Comparison of ENCODE assay signal across 13 cellular contexts in genomic region chr7:50312589-50313162, GRCh38. TPM values are rescaled to one million over a fixed set of nuclear protein-coding genes. Genes with fewer than 3 reads are reported as not detected.
DNase-seq lines count a peak whose midpoint lies in the region; ATAC-seq and TF ChIP-seq lines count a peak whose summit lies in the region.
"Had no signal": no experiment of that assay in that cellular context is flagged by ENCODE, and none has a peak within 500 bp of the region (broad histone marks: within the 10 kb centered on the region; RNA-seq: fewer than 3 reads in every experiment).

No MANE protein-coding gene starts in this region.

- no peaks in the 10 kb centered on the region for H3K27me3 ChIP-seq in CD4-positive, alpha-beta T cell (ENCODE audit: control insufficient read depth, insufficient read depth, low read length)
- H3K27me3 ChIP-seq in KMS-11 (ENCODE audit: insufficient read depth, low read depth) = no peaks in the 10 kb centered on the region

- peaks cover 59% of the 10 kb centered on the region for H3K4me1 ChIP-seq in KMS-11 (ENCODE audit: low read depth, poor library complexity, severe bottlenecking)
- H3K4me1 ChIP-seq: Caco-2, psoas muscle had no signal

- POLR2A ChIA-PET in CD4-positive, alpha-beta T cell (lab: Charles Lee) = interaction anchor here (1.2 to 32.3 kb wide), 11 partner anchors 3 to 164 kb away, joined by 3 to 2111 read pairs (median 157); partner anchors contain the start of gene IKZF1

- no peak overlapping the region for H2AFZ ChIP-seq in KMS-11 (ENCODE audit: low read depth)

- no peak overlapping the region for H3K27ac Mint-ChIP-seq in CD4-positive, alpha-beta T cell
- peak overlapping the region; percentile 97 for H3K27ac Mint-ChIP-seq in T-helper 2 cell treated with Interferon-gamma antibody and Interleukin-4, amounts not matched to agents 5 μg/mL and 100 μg/mL, for 36 hours
- peak overlapping the region; percentile 96 for H3K27ac Mint-ChIP-seq in memory B cell

- H3K36me3 Mint-ChIP-seq in CD4-positive, alpha-beta T cell (ENCODE audit: low read depth) = peaks cover 81% of the 10 kb centered on the region
- peaks cover 97% of the 10 kb centered on the region for H3K36me3 Mint-ChIP-seq in T-helper 2 cell treated with Interferon-gamma antibody and Interleukin-4, amounts not matched to agents 5 μg/mL and 100 μg/mL, for 36 hours (ENCODE audit: low read depth)
- H3K36me3 Mint-ChIP-seq in memory B cell = peaks cover 15% of the 10 kb centered on the region

- no peaks in the 10 kb centered on the region for H3K36me3 ChIP-seq in KMS-11 (ENCODE audit: insufficient read depth)

- no peaks in the 10 kb centered on the region for H3K9me3 Mint-ChIP-seq in CD4-positive, alpha-beta T cell
- no peaks in the 10 kb centered on the region for H3K9me3 Mint-ChIP-seq in T-helper 2 cell treated with Interferon-gamma antibody and Interleukin-4, amounts not matched to agents 5 μg/mL and 100 μg/mL, for 36 hours
- no peaks in the 10 kb centered on the region for H3K9me3 Mint-ChIP-seq in memory B cell

- H4K20me1 ChIP-seq in KMS-11 (ENCODE audit: insufficient read depth) = no peaks in the 10 kb centered on the region

- CTCF ChIA-PET in CD4-positive, alpha-beta T cell (lab: Charles Lee) = interaction anchor here (1.1 to 3.1 kb wide), 9 partner anchors 9 to 107 kb away, joined by 3 to 14 read pairs (median 3); no protein-coding TSS in a partner anchor

- H3K4me1 Mint-ChIP-seq in CD4-positive, alpha-beta T cell (ENCODE audit: low read depth) = peaks cover 96% of the 10 kb centered on the region
- H3K4me1 Mint-ChIP-seq in T-helper 2 cell treated with Interferon-gamma antibody and Interleukin-4, amounts not matched to agents 5 μg/mL and 100 μg/mL, for 36 hours (ENCODE audit: low read depth) = peaks cover 56% of the 10 kb centered on the region
- peaks cover 56% of the 10 kb centered on the region for H3K4me1 Mint-ChIP-seq in memory B cell

- intact Hi-C loops in CD4-positive, alpha-beta T cell (cut with DNase I, micrococcal nuclease) = loop anchor here in 1 of 2 experiments (2.0 kb wide), 1 partner anchor 170 kb away; no protein-coding TSS in a partner anchor

- H3K4me2 ChIP-seq in KMS-11 = peak overlapping the region; percentile 89

- TF ChIP-seq CTCF in CD4-positive, alpha-beta T cell (IDR thresholded peaks at IDR 0.05) = no peak
- no peak for TF ChIP-seq CTCF in KMS-11 (conservative IDR thresholded peaks at IDR 0.05; ENCODE audit: low read depth, low read length)

- no peaks in the 10 kb centered on the region for H3K27me3 Mint-ChIP-seq in CD4-positive, alpha-beta T cell
- no peaks in the 10 kb centered on the region for H3K27me3 Mint-ChIP-seq in T-helper 2 cell treated with Interferon-gamma antibody and Interleukin-4, amounts not matched to agents 5 μg/mL and 100 μg/mL, for 36 hours (ENCODE audit: low read depth)
- no peaks in the 10 kb centered on the region for H3K27me3 Mint-ChIP-seq in memory B cell

- H3K27ac ChIP-seq in CD4-positive, alpha-beta T cell (ENCODE audit: low read depth, low read length) = peak overlapping the region; percentile 93
- H3K27ac ChIP-seq in KMS-11 = peak overlapping the region; percentile 93
- H3K27ac ChIP-seq: psoas muscle had no signal

- H3K4me3 Mint-ChIP-seq in CD4-positive, alpha-beta T cell = peak overlapping the region; percentile 100
- H3K4me3 Mint-ChIP-seq in T-helper 2 cell treated with Interferon-gamma antibody and Interleukin-4, amounts not matched to agents 5 μg/mL and 100 μg/mL, for 36 hours = peak overlapping the region; percentile 99
- H3K4me3 Mint-ChIP-seq in memory B cell = peak overlapping the region; percentile 85

- peaks cover 100% of the 10 kb centered on the region for H3K79me2 ChIP-seq in KMS-11 (ENCODE audit: insufficient read depth, low read depth)

- ATAC-seq in CD4-positive, alpha-beta T cell (ENCODE audit: poor library complexity) = no peak
- ATAC-seq in memory B cell (ENCODE audit: low read depth) = no peak
- ATAC-seq: psoas muscle had no signal

- H3K9ac ChIP-seq in KMS-11 = peak overlapping the region; percentile 91; the same call in 1 of the 2 replicates

- H3K4me3 ChIP-seq in KMS-11 (IDR thresholded peaks at IDR 0.05; ENCODE audit: insufficient read depth, low read depth, low read length) = no peak overlapping the region
- H3K4me3 ChIP-seq: psoas muscle had no signal

- no peak for DNase-seq in CD4-positive, alpha-beta T cell
- no peak for DNase-seq in T-helper 2 cell treated with Interferon-gamma antibody and Interleukin-4, amounts not matched to agents 5 μg/mL and 100 μg/mL, for 36 hours (ENCODE audit: low spot score)
- DNase-seq in memory B cell (ENCODE audit: low spot score in 2 of 2) (no peak), kidney glomerular epithelial cell (lab: John Stamatoyannopoulos, UW) (no peak), iPS-NIHi11 (ENCODE audit: low spot score) (no peak), 8988T (no peak), RKO (ENCODE audit: low spot score) (no peak)
- DNase-seq: activated effector memory CD4-positive, alpha-beta T cell treated with Interleukin-2 at 50 U/mL for 16 hours; Caco-2; NCI-H1436; psoas muscle; trophoblast cell had no signal

- H3K9me3 ChIP-seq in CD4-positive, alpha-beta T cell (ENCODE audit: control insufficient read depth, low read length) = no peaks in the 10 kb centered on the region
- H3K9me3 ChIP-seq: Caco-2, psoas muscle had no signal

RNA-seq across cellular contexts. Expression of gene IKZF1, which starts 8.2 kb away (rescaled TPM):
- total RNA-seq in CD4-positive, alpha-beta T cell = 100 to 1,000 TPM; 297 to 300 TPM
- total RNA-seq: Caco-2 had no signal
